14 cellular contexts compared by ENCODE assay signal in genomic region chr6:161161121-161161520, GRCh38.
DNase-seq lines count a peak whose midpoint lies in the region; ATAC-seq and TF ChIP-seq lines count a peak whose summit lies in the region.
"Had no signal": no experiment of that assay in that cellular context is flagged by ENCODE, and none has a peak within 500 bp of the region (broad histone marks: within the 10 kb centered on the region; RNA-seq: fewer than 3 reads in every experiment).

No MANE protein-coding gene starts in this region.

- no peak overlapping the region for H3K14ac ChIP-seq in neuronal stem cell (ENCODE audit: low read length)

- H3K79me1 ChIP-seq in neuronal stem cell (ENCODE audit: low read depth, low read length): peaks cover 4% of the 10 kb centered on the region

- no peak overlapping the region for H3K4ac ChIP-seq in neuronal stem cell (ENCODE audit: low read length)

- no peak for TF ChIP-seq POLR2A in gastroesophageal sphincter (IDR thresholded peaks at IDR 0.05)
- TF ChIP-seq POLR2A in sigmoid colon (IDR thresholded peaks at IDR 0.05): no peak
- TF ChIP-seq POLR2A in Peyer's patch (IDR thresholded peaks at IDR 0.05): no peak

- TF ChIP-seq CTCF in AG04450 (IDR thresholded peaks at IDR 0.05; ENCODE audit: low read depth, low read length) (no peak), gastroesophageal sphincter (IDR thresholded peaks at IDR 0.05) (no peak), sigmoid colon (IDR thresholded peaks at IDR 0.05) (no peak), Peyer's patch (IDR thresholded peaks at IDR 0.05) (no peak)

- no peak overlapping the region for H3K4me3 ChIP-seq in AG04450 (ENCODE audit: low read depth, low read length)
- H3K4me3 ChIP-seq in gastroesophageal sphincter: no peak overlapping the region
- H3K4me3 ChIP-seq in sigmoid colon: no peak overlapping the region
- H3K4me3 ChIP-seq in Peyer's patch: no peak overlapping the region
- H3K4me3 ChIP-seq in neuronal stem cell (ENCODE audit: low read length in 2 of 2): no peak overlapping the region
- H3K4me3 ChIP-seq: BLaER1 treated with 17β-estradiol and CSF1 and Interleukin-3, amounts not matched to agents 10 nM and 100 nM had no signal

- no peak overlapping the region for H3K18ac ChIP-seq in neuronal stem cell (ENCODE audit: low read length)

- CTCF ChIA-PET in AG04450 (lab: Charles Lee): interaction anchor here (2.5 kb wide), 1 partner anchor 210 kb away, joined by 8 read pairs; no protein-coding TSS in a partner anchor

- peaks cover 0 to 23% (median 0%) of the 10 kb centered on the region in 3 donors for H3K4me1 ChIP-seq in gastroesophageal sphincter
- H3K4me1 ChIP-seq in sigmoid colon: peaks cover 0 to 30% (median 26%) of the 10 kb centered on the region in 4 donors
- no peaks in the 10 kb centered on the region for H3K4me1 ChIP-seq in Peyer's patch
- H3K4me1 ChIP-seq in neuronal stem cell (ENCODE audit: control insufficient read depth in 2 of 2, insufficient read depth in 1 of 2, low read depth in 1 of 2, low read length in 2 of 2): no peaks in the 10 kb centered on the region

- H3K4me2 ChIP-seq in neuronal stem cell (ENCODE audit: insufficient read depth, low read length, poor library complexity, severe bottlenecking): no peak overlapping the region

- H3K23ac ChIP-seq in neuronal stem cell (ENCODE audit: low read depth, low read length, poor library complexity): no peak overlapping the region

- H2BK120ac ChIP-seq in neuronal stem cell (ENCODE audit: low read depth, low read length): no peak overlapping the region

- no peak for ATAC-seq in gastroesophageal sphincter

- H2AFZ ChIP-seq in neuronal stem cell (ENCODE audit: low read length): no peak overlapping the region

- DNase-seq in AG04450 (ENCODE audit: low read depth, low spot score) (no peak), sigmoid colon (peak; percentile 46), Peyer's patch (no peak), neuronal stem cell (ENCODE audit: low spot score) (no peak), SW480 (ENCODE audit: low spot score) (no peak), COLO829 (ENCODE audit: low spot score) (no peak)
- DNase-seq: 8988T; CD4-positive, CD25-positive, alpha-beta regulatory T cell; DMS 273 treated with DMSO at 0.1 percent for 48 hours; HCEC 1CT had no signal

- H3K9me3 ChIP-seq in AG04450 (ENCODE audit: control insufficient read depth, insufficient read depth, low read length) (peaks cover 6% of the 10 kb centered on the region; the same call in 1 of the 2 replicates), gastroesophageal sphincter (no peaks in the 10 kb centered on the region), sigmoid colon (no peaks in the 10 kb centered on the region), Peyer's patch (no peaks in the 10 kb centered on the region), neuronal stem cell (replicated peaks in 1 of 2; ENCODE audit: control insufficient read depth in 2 of 2, insufficient read depth in 1 of 2, low read depth in 1 of 2, low read length in 2 of 2) (peaks cover 0 to 2% of the 10 kb centered on the region in 2 donors)

- H4K8ac ChIP-seq in neuronal stem cell (ENCODE audit: low read depth, low read length): no peak overlapping the region

- H2BK15ac ChIP-seq in neuronal stem cell (ENCODE audit: low read length): no peak overlapping the region

- H4K91ac ChIP-seq in neuronal stem cell (ENCODE audit: low read depth, low read length, poor library complexity): no peak overlapping the region

- POLR2A ChIA-PET in AG04450 (lab: Yijun Ruan, JAX): no interaction called here

- H3K27ac ChIP-seq in AG04450 (ENCODE audit: low read depth, low read length) (peak overlapping the region; percentile 21), angular gyrus (ENCODE audit: low read depth, low read length) (peak overlapping the region; percentile 53), gastroesophageal sphincter (peak overlapping the region in 3 of 4 donors; percentile 19 to 41 (median 31)), sigmoid colon (peak overlapping the region in 3 of 4 donors; percentile 42 to 76 (median 57)), Peyer's patch (no peak overlapping the region), neuronal stem cell (replicated peaks; ENCODE audit: low read length) (no peak overlapping the region)
- H3K27ac ChIP-seq: HL-60 had no signal

- no peak overlapping the region for H2AK5ac ChIP-seq in neuronal stem cell (ENCODE audit: low read depth, low read length)

- no peak overlapping the region for H3K9ac ChIP-seq in neuronal stem cell (ENCODE audit: low read depth, low read length, poor library complexity)
- H3K9ac ChIP-seq: BLaER1 treated with 17β-estradiol and CSF1 and Interleukin-3, amounts not matched to agents 10 nM and 100 nM had no signal

- no peak overlapping the region for H2BK12ac ChIP-seq in neuronal stem cell (ENCODE audit: low read length)

- no peaks in the 10 kb centered on the region for H3K27me3 ChIP-seq in AG04450 (ENCODE audit: control insufficient read depth, insufficient read depth, low read length)
- H3K27me3 ChIP-seq in gastroesophageal sphincter: no peaks in the 10 kb centered on the region
- no peaks in the 10 kb centered on the region for H3K27me3 ChIP-seq in sigmoid colon
- no peaks in the 10 kb centered on the region for H3K27me3 ChIP-seq in Peyer's patch
- H3K27me3 ChIP-seq in neuronal stem cell (ENCODE audit: control insufficient read depth in 3 of 3, insufficient read depth in 3 of 3, low read depth in 1 of 3, low read length in 3 of 3): no peaks in the 10 kb centered on the region
- H3K27me3 ChIP-seq: BLaER1 treated with 17β-estradiol and CSF1 and Interleukin-3, amounts not matched to agents 10 nM and 100 nM had no signal

- no peak overlapping the region for H2BK5ac ChIP-seq in neuronal stem cell (ENCODE audit: low read length)

- 98% methylated on average over 8 to 9 of the region's 15 CpGs for WGBS in gastroesophageal sphincter (ENCODE audit: low coverage in 1 of 2), 2 donors
- WGBS in sigmoid colon, 2 donors: 96% methylated on average over 15 of the region's 15 CpGs
- no CpG with 5 or more reads among the region's 15 CpGs for WGBS in neuronal stem cell (ENCODE audit: extremely low coverage in 2 of 2, insufficient read length in 2 of 2, insufficient replicate concordance in 1 of 2), 2 donors

- intact Hi-C loops in sigmoid colon (cut with DNase I): loop anchor here (5.0 kb wide), 1 partner anchor 96 kb away; no protein-coding TSS in a partner anchor

- H3K36me3 ChIP-seq in gastroesophageal sphincter: peaks cover 0 to 63% of the 10 kb centered on the region in 2 donors
- peaks cover 0 to 23% (median 0%) of the 10 kb centered on the region in 4 donors for H3K36me3 ChIP-seq in sigmoid colon
- H3K36me3 ChIP-seq in Peyer's patch: no peaks in the 10 kb centered on the region
- H3K36me3 ChIP-seq in neuronal stem cell (replicated peaks in 1 of 2; ENCODE audit: control insufficient read depth in 2 of 2, insufficient read depth in 2 of 2, low read length in 2 of 2): peaks cover 54 to 76% of the 10 kb centered on the region in 2 donors

- TF ChIP-seq EP300 in gastroesophageal sphincter (IDR thresholded peaks at IDR 0.05) (no peak), sigmoid colon (IDR thresholded peaks at IDR 0.05) (no peak)

Comparison
In these comparisons a context has a peak if more than half of its experiments do, and no peak if none do; other contexts are left out.
1. H3K27ac ChIP-seq: peak in AG04450 (single experiment), angular gyrus (single experiment), gastroesophageal sphincter (3 of 4) and sigmoid colon (3 of 4); none in Peyer's patch (0 of 4) and neuronal stem cell (single experiment).